In the genomic region with DNA sequence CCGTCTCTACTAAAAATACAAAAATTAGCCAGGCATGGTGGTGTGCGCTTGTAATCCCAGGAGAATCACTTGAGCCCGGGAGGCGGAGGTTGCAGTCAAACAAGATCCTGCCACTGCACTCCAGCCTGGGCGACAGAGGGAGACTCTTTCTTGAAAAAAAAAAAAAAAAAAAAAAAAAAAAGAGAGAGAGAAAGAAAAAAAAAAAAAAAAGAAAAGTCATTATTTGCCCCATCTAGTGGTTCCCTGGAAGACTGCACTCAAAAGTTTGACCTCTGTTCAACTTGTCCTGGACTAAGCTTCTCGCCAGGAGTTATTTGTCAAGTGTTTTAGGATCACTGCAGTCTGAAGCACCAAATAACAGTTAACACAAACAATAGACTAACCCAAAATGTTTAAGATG, we compare ENCODE assay signal across 8 cellular contexts. TPM values are rescaled to one million over a fixed set of nuclear protein-coding genes. Genes with fewer than 3 reads are reported as not detected.
A peak's percentile ranks its signal among the peaks of the same experiment; 100 is the strongest.
DNase-seq lines count a peak whose midpoint lies in the region; ATAC-seq and TF ChIP-seq lines count a peak whose summit lies in the region.

No MANE protein-coding gene starts in this region.

- ATAC-seq in left ventricle myocardium superior: no peak

- H3K36me3 ChIP-seq in left ventricle myocardium inferior: no peaks in the 10 kb centered on the region

- H3K4me1 ChIP-seq in left ventricle myocardium inferior: no peaks in the 10 kb centered on the region

- H3K27ac ChIP-seq in left ventricle myocardium inferior (replicated peaks): no peak overlapping the region

- H3K4me3 ChIP-seq in left ventricle myocardium inferior: no peak overlapping the region

- intact Hi-C loops in left ventricle myocardium inferior (cut with micrococcal nuclease): no loop called here
- intact Hi-C loops in left ventricle myocardium superior (cut with micrococcal nuclease): no loop called here

- DNase-seq in left ventricle myocardium inferior (no peak), left ventricle myocardium superior (no peak), NCI-H1694 (lab: John Stamatoyannopoulos, UW) (peak; percentile 1), fibroblast of peridontal ligament (ENCODE audit: extremely low read depth) (peak; percentile 1), NCI-H1436 (lab: John Stamatoyannopoulos, UW) (no peak), hypothalamus (lab: John Stamatoyannopoulos, UW) (no peak), NCI-H2196 (lab: John Stamatoyannopoulos, UW; ENCODE audit: unreplicated experiment) (no peak), NK-92 (lab: John Stamatoyannopoulos, UW; ENCODE audit: unreplicated experiment) (no peak)

- H3K9me3 ChIP-seq in left ventricle myocardium inferior (replicated peaks): no peaks in the 10 kb centered on the region

- H3K27me3 ChIP-seq in left ventricle myocardium inferior (ENCODE audit: low read depth): no peaks in the 10 kb centered on the region

- peak; percentile 42 for TF ChIP-seq CTCF in left ventricle myocardium inferior (IDR thresholded peaks at IDR 0.05; ENCODE audit: borderline replicate concordance)

RNA-seq across cellular contexts. Expression of a gene that starts 45.3 kb away (rescaled TPM):
- 0.14 TPM for total RNA-seq in left ventricle myocardium inferior
- 0.22 TPM for total RNA-seq in left ventricle myocardium superior

Comparison
In these comparisons a context has a peak if more than half of its experiments do, and no peak if none do; other contexts are left out.
1. DNase-seq: peak in NCI-H1694 (single experiment) and fibroblast of peridontal ligament (single experiment); none in left ventricle myocardium inferior (single experiment), left ventricle myocardium superior (single experiment), NCI-H1436 (single experiment), hypothalamus (0 of 51), NCI-H2196 (single experiment) and NK-92 (single experiment).